Comparison of ENCODE assay signal across 9 cellular contexts in the genomic region with DNA sequence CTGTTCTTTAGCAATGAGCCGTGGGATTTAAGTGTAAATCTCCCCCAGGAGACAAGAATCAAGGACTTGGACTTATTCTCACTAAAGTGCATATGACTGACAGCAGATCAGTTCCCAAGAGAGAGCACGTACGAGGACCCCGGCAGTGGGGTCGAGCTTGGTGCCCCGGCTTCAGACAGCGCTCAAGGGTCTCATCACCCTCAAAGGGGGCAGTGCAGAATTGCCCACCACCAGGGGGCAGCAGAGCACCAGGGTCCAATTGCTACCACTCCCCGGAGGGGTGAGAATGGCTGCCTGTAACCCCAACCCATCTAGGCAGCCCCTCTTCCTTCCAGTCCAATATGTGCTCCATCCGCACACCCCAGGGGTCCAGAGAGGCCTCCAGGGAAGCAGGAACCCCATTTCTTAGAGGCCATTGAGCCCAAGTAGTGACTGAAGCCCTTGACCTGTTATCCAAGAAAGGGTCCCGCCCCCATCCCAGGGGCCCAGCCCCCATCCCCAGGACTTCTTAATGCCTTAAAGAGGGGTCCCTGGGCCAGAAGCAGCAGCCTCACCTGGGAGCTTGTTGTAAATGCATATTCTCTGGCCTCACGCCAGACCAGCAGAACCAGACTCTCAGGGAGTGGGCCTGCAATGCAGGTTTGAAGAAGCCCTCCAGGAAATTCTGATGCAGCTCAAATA.
A peak's percentile ranks its signal among the peaks of the same experiment; 100 is the strongest.
DNase-seq lines count a peak whose midpoint lies in the region; ATAC-seq and TF ChIP-seq lines count a peak whose summit lies in the region.
"Had no signal": no experiment of that assay in that cellular context is flagged by ENCODE, and none has a peak within 500 bp of the region (broad histone marks: within the 10 kb centered on the region; RNA-seq: fewer than 3 reads in every experiment).

No MANE protein-coding gene starts in this region.

- H3K27me3 Mint-ChIP-seq in activated CD4-positive, alpha-beta T cell treated with anti-CD3 and anti-CD28 coated beads, Interleukin-2, amount 10 ng/mL, durations not matched to agents 24 days and 14 days = no peaks in the 10 kb centered on the region

- H3K36me3 Mint-ChIP-seq in activated CD4-positive, alpha-beta T cell treated with anti-CD3 and anti-CD28 coated beads, Interleukin-2, amount 10 ng/mL, durations not matched to agents 24 days and 14 days (ENCODE audit: low read depth) = no peaks in the 10 kb centered on the region
- H3K36me3 Mint-ChIP-seq in stimulated activated effector memory CD8-positive, alpha-beta T cell treated with anti-CD3 and anti-CD28 coated beads, Interleukin-12 subunit alpha, Interleukin-12 subunit beta, amount 100 ng/mL, for 72 hours = peaks cover 15% of the 10 kb centered on the region

- H3K36me3 ChIP-seq in DOHH2 (ENCODE audit: control insufficient read depth, low read length) = no peaks in the 10 kb centered on the region

- H3K4me2 ChIP-seq in DOHH2 (ENCODE audit: low read length) = no peak overlapping the region

- ATAC-seq in stimulated activated effector memory CD8-positive, alpha-beta T cell treated with anti-CD3 and anti-CD28 coated beads, Interleukin-12 subunit alpha, Interleukin-12 subunit beta, amount 100 ng/mL, for 72 hours = peak; percentile 57
- ATAC-seq in GM19397 (IDR thresholded peaks at IDR 0.05; ENCODE audit: unreplicated experiment) = no peak

- no peak overlapping the region for H3K27ac Mint-ChIP-seq in activated CD4-positive, alpha-beta T cell treated with anti-CD3 and anti-CD28 coated beads, Interleukin-2, amount 10 ng/mL, durations not matched to agents 24 days and 14 days
- no peak overlapping the region for H3K27ac Mint-ChIP-seq in stimulated activated effector memory CD8-positive, alpha-beta T cell treated with anti-CD3 and anti-CD28 coated beads, Interleukin-12 subunit alpha, Interleukin-12 subunit beta, amount 100 ng/mL, for 72 hours
- H3K27ac Mint-ChIP-seq: T-helper 1 cell treated with Interleukin-12 subunit alpha and Interleukin-12 subunit beta and Interleukin-4 antibody, amounts not matched to agents 30 μg/mL and 1 μg/mL, for 36 hours had no signal

- H3K4me1 Mint-ChIP-seq in activated CD4-positive, alpha-beta T cell treated with anti-CD3 and anti-CD28 coated beads, Interleukin-2, amount 10 ng/mL, durations not matched to agents 24 days and 14 days = no peaks in the 10 kb centered on the region
- H3K4me1 Mint-ChIP-seq in stimulated activated effector memory CD8-positive, alpha-beta T cell treated with anti-CD3 and anti-CD28 coated beads, Interleukin-12 subunit alpha, Interleukin-12 subunit beta, amount 100 ng/mL, for 72 hours = peaks cover 12% of the 10 kb centered on the region

- intact Hi-C loops in activated CD4-positive, alpha-beta T cell treated with anti-CD3 and anti-CD28 coated beads, Interleukin-2, amount 10 ng/mL, durations not matched to agents 24 days and 14 days (cut with micrococcal nuclease) = loop anchor here (1.0 kb wide), 2 partner anchors 27 to 45 kb away; no protein-coding TSS in a partner anchor
- intact Hi-C loops in dorsolateral prefrontal cortex (cut with DNase I) = loop anchor here in 1 of 2 donors (2.0 to 5.0 kb wide), 2 partner anchors 28 to 47 kb away; no protein-coding TSS in a partner anchor

- H4K20me1 ChIP-seq in DOHH2 (ENCODE audit: control insufficient read depth, insufficient read depth, low read depth, low read length) = no peaks in the 10 kb centered on the region

- no peaks in the 10 kb centered on the region for H3K27me3 ChIP-seq in DOHH2 (ENCODE audit: control insufficient read depth, low read length)
- no peaks in the 10 kb centered on the region for H3K27me3 ChIP-seq in dorsolateral prefrontal cortex

- no peaks in the 10 kb centered on the region for H3K9me3 ChIP-seq in DOHH2 (ENCODE audit: control insufficient read depth, insufficient read depth, low read length)

- peak; percentile 94 for TF ChIP-seq CTCF in DOHH2 (IDR thresholded peaks at IDR 0.05; ENCODE audit: low read depth, low read length, poor library complexity, severe bottlenecking)
- peak; percentile 42 to 85 (median 72) for TF ChIP-seq CTCF in dorsolateral prefrontal cortex (IDR thresholded peaks at IDR 0.05 in 54 of 56, conservative IDR thresholded peaks at IDR 0.05 in 2 of 56; ENCODE audit: low read depth in 1 of 56, partially characterized antibody in 56 of 56)

- H3K9me3 Mint-ChIP-seq in activated CD4-positive, alpha-beta T cell treated with anti-CD3 and anti-CD28 coated beads, Interleukin-2, amount 10 ng/mL, durations not matched to agents 24 days and 14 days = no peaks in the 10 kb centered on the region
- no peaks in the 10 kb centered on the region for H3K9me3 Mint-ChIP-seq in stimulated activated effector memory CD8-positive, alpha-beta T cell treated with anti-CD3 and anti-CD28 coated beads, Interleukin-12 subunit alpha, Interleukin-12 subunit beta, amount 100 ng/mL, for 72 hours
- H3K9me3 Mint-ChIP-seq: T-helper 1 cell treated with Interleukin-12 subunit alpha and Interleukin-12 subunit beta and Interleukin-4 antibody, amounts not matched to agents 30 μg/mL and 1 μg/mL, for 36 hours had no signal

- H3F3A ChIP-seq in DOHH2 (ENCODE audit: control insufficient read depth, insufficient read depth) = no peaks in the 10 kb centered on the region

- H3K4me3 ChIP-seq in DOHH2 (ENCODE audit: low read length) (no peak overlapping the region), dorsolateral prefrontal cortex (no peak overlapping the region)

- no peak overlapping the region for H3K4me3 Mint-ChIP-seq in activated CD4-positive, alpha-beta T cell treated with anti-CD3 and anti-CD28 coated beads, Interleukin-2, amount 10 ng/mL, durations not matched to agents 24 days and 14 days
- no peak overlapping the region for H3K4me3 Mint-ChIP-seq in stimulated activated effector memory CD8-positive, alpha-beta T cell treated with anti-CD3 and anti-CD28 coated beads, Interleukin-12 subunit alpha, Interleukin-12 subunit beta, amount 100 ng/mL, for 72 hours
- H3K4me3 Mint-ChIP-seq: T-helper 1 cell treated with Interleukin-12 subunit alpha and Interleukin-12 subunit beta and Interleukin-4 antibody, amounts not matched to agents 30 μg/mL and 1 μg/mL, for 36 hours had no signal

- no peak overlapping the region for H3K27ac ChIP-seq in DOHH2 (ENCODE audit: low read depth, low read length)
- H3K27ac ChIP-seq in dorsolateral prefrontal cortex = no peak overlapping the region

- no peaks in the 10 kb centered on the region for H3K79me2 ChIP-seq in DOHH2 (ENCODE audit: control insufficient read depth, low read length)

- peak; percentile 36 for DNase-seq in LoVo (ENCODE audit: low spot score)
- peak; percentile 89 for DNase-seq in activated CD4-positive, alpha-beta T cell treated with anti-CD3 and anti-CD28 coated beads, Interleukin-2, amount 10 ng/mL, durations not matched to agents 24 days and 14 days
- DNase-seq in dorsolateral prefrontal cortex = peak in 4 of 10 donors; percentile 30 to 53 (median 44)
- peak; percentile 48 for DNase-seq in mucosa of gallbladder (ENCODE audit: low spot score)
- DNase-seq in stimulated activated effector memory CD8-positive, alpha-beta T cell treated with anti-CD3 and anti-CD28 coated beads, Interleukin-12 subunit alpha, Interleukin-12 subunit beta, amount 100 ng/mL, for 72 hours (ENCODE audit: low spot score in 2 of 2) = peak; percentile 60 to 88
- no peak for DNase-seq in GF-D8 (lab: John Stamatoyannopoulos, UW)

- H3K4me1 ChIP-seq in DOHH2 (ENCODE audit: control insufficient read depth, low read length) = no peaks in the 10 kb centered on the region

- H3K9me2 ChIP-seq in DOHH2 (replicated peaks; ENCODE audit: control insufficient read depth, low read length) = no peaks in the 10 kb centered on the region
